Comparison of ENCODE assay signal across 1 cellular context in the genomic region with DNA sequence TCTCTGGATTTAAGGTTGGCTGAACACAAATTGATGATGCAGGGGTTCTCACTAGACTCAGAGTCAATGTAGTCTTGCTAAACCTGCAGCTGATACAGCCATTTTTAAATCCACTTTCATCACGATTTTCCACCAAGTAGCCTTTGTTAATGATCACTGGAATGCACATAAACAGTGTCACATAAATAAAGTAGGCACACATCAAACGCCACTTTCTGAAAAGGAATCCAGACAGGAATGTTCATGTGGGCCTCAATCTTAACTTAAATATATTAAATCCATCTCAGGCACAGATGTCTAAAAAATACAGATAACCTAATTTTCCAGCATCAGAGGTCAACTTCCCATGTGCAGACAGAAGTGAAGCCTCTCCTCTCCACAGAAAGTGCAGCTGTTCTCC.
A peak's percentile ranks its signal among the peaks of the same experiment; 100 is the strongest.
TF ChIP-seq lines count a peak whose summit lies in the region.

No MANE protein-coding gene starts in this region.

TF ChIP-seq in HepG2, 621 proteins besides CTCF, POLR2A, EP300 and RAD21:
- TF ChIP-seq, protein P1, sequence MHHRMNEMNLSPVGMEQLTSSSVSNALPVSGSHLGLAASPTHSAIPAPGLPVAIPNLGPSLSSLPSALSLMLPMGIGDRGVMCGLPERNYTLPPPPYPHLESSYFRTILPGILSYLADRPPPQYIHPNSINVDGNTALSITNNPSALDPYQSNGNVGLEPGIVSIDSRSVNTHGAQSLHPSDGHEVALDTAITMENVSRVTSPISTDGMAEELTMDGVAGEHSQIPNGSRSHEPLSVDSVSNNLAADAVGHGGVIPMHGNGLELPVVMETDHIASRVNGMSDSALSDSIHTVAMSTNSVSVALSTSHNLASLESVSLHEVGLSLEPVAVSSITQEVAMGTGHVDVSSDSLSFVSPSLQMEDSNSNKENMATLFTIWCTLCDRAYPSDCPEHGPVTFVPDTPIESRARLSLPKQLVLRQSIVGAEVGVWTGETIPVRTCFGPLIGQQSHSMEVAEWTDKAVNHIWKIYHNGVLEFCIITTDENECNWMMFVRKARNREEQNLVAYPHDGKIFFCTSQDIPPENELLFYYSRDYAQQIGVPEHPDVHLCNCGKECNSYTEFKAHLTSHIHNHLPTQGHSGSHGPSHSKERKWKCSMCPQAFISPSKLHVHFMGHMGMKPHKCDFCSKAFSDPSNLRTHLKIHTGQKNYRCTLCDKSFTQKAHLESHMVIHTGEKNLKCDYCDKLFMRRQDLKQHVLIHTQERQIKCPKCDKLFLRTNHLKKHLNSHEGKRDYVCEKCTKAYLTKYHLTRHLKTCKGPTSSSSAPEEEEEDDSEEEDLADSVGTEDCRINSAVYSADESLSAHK (CRISPR knock-in tag; IDR thresholded peaks at IDR 0.05; ENCODE audit: borderline replicate concordance) = no peak
- 0 out of 2 replicates have a peak, but pooled peaks have one; percentile 14 for TF ChIP-seq MAFF (IDR thresholded peaks at IDR 0.05; ENCODE audit: low read depth, low read length)
